ENCODE assay signal across 1 cellular context in genomic region chr2:235864311-235864710, GRCh38.
TF ChIP-seq lines count a peak whose summit lies in the region.

No MANE protein-coding gene starts in this region.

TF ChIP-seq in WTC11, 78 proteins besides CTCF, POLR2A, EP300 and RAD21 (continued from another document):
- TF ChIP-seq, protein P1, sequence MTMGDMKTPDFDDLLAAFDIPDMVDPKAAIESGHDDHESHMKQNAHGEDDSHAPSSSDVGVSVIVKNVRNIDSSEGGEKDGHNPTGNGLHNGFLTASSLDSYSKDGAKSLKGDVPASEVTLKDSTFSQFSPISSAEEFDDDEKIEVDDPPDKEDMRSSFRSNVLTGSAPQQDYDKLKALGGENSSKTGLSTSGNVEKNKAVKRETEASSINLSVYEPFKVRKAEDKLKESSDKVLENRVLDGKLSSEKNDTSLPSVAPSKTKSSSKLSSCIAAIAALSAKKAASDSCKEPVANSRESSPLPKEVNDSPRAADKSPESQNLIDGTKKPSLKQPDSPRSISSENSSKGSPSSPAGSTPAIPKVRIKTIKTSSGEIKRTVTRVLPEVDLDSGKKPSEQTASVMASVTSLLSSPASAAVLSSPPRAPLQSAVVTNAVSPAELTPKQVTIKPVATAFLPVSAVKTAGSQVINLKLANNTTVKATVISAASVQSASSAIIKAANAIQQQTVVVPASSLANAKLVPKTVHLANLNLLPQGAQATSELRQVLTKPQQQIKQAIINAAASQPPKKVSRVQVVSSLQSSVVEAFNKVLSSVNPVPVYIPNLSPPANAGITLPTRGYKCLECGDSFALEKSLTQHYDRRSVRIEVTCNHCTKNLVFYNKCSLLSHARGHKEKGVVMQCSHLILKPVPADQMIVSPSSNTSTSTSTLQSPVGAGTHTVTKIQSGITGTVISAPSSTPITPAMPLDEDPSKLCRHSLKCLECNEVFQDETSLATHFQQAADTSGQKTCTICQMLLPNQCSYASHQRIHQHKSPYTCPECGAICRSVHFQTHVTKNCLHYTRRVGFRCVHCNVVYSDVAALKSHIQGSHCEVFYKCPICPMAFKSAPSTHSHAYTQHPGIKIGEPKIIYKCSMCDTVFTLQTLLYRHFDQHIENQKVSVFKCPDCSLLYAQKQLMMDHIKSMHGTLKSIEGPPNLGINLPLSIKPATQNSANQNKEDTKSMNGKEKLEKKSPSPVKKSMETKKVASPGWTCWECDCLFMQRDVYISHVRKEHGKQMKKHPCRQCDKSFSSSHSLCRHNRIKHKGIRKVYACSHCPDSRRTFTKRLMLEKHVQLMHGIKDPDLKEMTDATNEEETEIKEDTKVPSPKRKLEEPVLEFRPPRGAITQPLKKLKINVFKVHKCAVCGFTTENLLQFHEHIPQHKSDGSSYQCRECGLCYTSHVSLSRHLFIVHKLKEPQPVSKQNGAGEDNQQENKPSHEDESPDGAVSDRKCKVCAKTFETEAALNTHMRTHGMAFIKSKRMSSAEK (CRISPR knock-in tag; IDR thresholded peaks at IDR 0.05; ENCODE audit: borderline replicate concordance) = no peak
- no peak for TF ChIP-seq ZNF396 (CRISPR knock-in tag; IDR thresholded peaks at IDR 0.05; ENCODE audit: borderline replicate concordance)
- no peak for TF ChIP-seq RELA (CRISPR knock-in tag; IDR thresholded peaks at IDR 0.05; ENCODE audit: borderline replicate concordance)
- TF ChIP-seq TP53 (CRISPR knock-in tag; IDR thresholded peaks at IDR 0.05) = no peak
